ENCODE assay signal across 8 cellular contexts in the genomic region with DNA sequence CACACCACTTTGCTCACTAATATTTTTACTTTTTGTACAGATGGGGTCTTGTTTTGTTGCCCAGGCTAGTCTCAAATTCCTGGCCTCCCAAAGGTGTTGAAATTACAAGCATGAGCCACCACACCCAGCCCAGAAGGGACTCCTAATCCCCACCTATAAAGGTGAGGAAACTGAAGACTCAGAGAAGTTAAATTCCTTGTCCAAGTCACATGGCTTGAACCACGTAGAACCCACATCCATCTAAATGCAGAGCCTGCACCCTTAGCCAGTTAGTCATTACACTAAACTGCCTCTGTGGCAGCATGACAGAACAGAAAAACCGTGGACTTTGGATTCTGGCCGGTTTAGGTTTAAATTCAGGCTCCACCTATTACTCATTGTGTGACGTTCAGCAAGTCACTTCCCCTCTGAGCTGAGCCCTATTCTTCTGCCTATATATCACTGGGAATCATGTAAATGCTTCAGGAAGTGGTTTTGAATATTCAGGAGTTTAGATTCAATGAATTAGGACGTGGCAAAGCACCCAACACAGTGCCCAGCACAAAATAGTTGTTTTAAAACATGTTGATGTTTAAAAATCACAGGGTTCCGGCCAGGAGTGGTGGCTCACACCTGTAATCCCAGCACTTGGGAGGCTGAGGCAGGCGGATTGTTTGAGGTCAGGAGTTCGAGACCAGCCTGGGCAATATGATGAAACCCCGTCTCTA. TPM values are rescaled to one million over a fixed set of nuclear protein-coding genes. Genes with fewer than 3 reads are reported as not detected.
DNase-seq lines count a peak whose midpoint lies in the region; ATAC-seq and TF ChIP-seq lines count a peak whose summit lies in the region.

No MANE protein-coding gene starts in this region.

- ATAC-seq in HG03196 (IDR thresholded peaks at IDR 0.05; ENCODE audit: unreplicated experiment), result no peak
- ATAC-seq in activated T-cell treated with anti-CD3 and anti-CD28 coated beads, Interleukin-2, amount 50 U/mL, for 4 hours, result no peak

- no peaks in the 10 kb centered on the region for H3K9me3 ChIP-seq in sigmoid colon

- peaks cover 0 to 16% (median 2%) of the 10 kb centered on the region in 4 donors for H3K4me1 ChIP-seq in sigmoid colon

- intact Hi-C loops in sigmoid colon (cut with DNase I), result loop anchor here (5.0 kb wide), 1 partner anchor 38 kb away; no protein-coding TSS in a partner anchor

- POLR2A ChIA-PET in RWPE1 (lab: Yijun Ruan, JAX; ENCODE audit: low non-redundant PET), result no interaction called here

- H3K27me3 Mint-ChIP-seq in activated T-cell treated with anti-CD3 and anti-CD28 coated beads, Interleukin-2, amount 50 U/mL, for 4 hours (ENCODE audit: low read depth), result no peaks in the 10 kb centered on the region

- no peaks in the 10 kb centered on the region for H3K36me3 Mint-ChIP-seq in activated T-cell treated with anti-CD3 and anti-CD28 coated beads, Interleukin-2, amount 50 U/mL, for 4 hours (ENCODE audit: insufficient read depth)

- TF ChIP-seq POLR2A in erythroblast (IDR thresholded peaks at IDR 0.05; ENCODE audit: low read length) (no peak), sigmoid colon (IDR thresholded peaks at IDR 0.05) (no peak)

- TF ChIP-seq CTCF in RWPE1 (conservative IDR thresholded peaks at IDR 0.05; ENCODE audit: low read depth) (no peak), sigmoid colon (IDR thresholded peaks at IDR 0.05) (no peak)

- H3K4me3 Mint-ChIP-seq in activated T-cell treated with anti-CD3 and anti-CD28 coated beads, Interleukin-2, amount 50 U/mL, for 4 hours, result no peak overlapping the region

- no peaks in the 10 kb centered on the region for H3K27me3 ChIP-seq in sigmoid colon

- peak in 1 of 4 donors; percentile 2 for TF ChIP-seq EP300 in sigmoid colon (IDR thresholded peaks at IDR 0.05)

- DNase-seq in stimulated activated CD4-positive, alpha-beta T cell treated with anti-CD3 and anti-CD28 coated beads, Interleukin-1b, Interleukin-23, amount 100 ng/mL, for 48 hours, result peak; percentile 24
- DNase-seq in stimulated activated CD4-positive, alpha-beta T cell treated with anti-CD3 and anti-CD28 coated beads, Interleukin-12 subunit alpha, Interleukin-12 subunit beta, amount 100 ng/mL, for 4 hours, result no peak
- DNase-seq in RWPE1 (ENCODE audit: low spot score) (peak; percentile 75), erythroblast (lab: John Stamatoyannopoulos, UW) (peak; percentile 62 to 78), sigmoid colon (no peak)
- DNase-seq in activated effector memory CD4-positive, alpha-beta T cell treated with anti-CD3 and anti-CD28 coated beads, Interleukin-2, amount 50 U/mL, for 16 hours, result no peak
- DNase-seq in activated T-cell treated with anti-CD3 and anti-CD28 coated beads, Interleukin-2, amount 50 U/mL, for 4 hours, result no peak

- H3K4me1 Mint-ChIP-seq in activated T-cell treated with anti-CD3 and anti-CD28 coated beads, Interleukin-2, amount 50 U/mL, for 4 hours (ENCODE audit: low read depth), result peaks cover 21% of the 10 kb centered on the region

- H3K27ac ChIP-seq in RWPE1, result peak overlapping the region; percentile 98
- H3K27ac ChIP-seq in sigmoid colon, result peak overlapping the region; percentile 19 to 100 (median 72)

- H3K36me3 ChIP-seq in sigmoid colon, result no peaks in the 10 kb centered on the region

- H3K9me3 Mint-ChIP-seq in activated T-cell treated with anti-CD3 and anti-CD28 coated beads, Interleukin-2, amount 50 U/mL, for 4 hours, result peaks cover 3% of the 10 kb centered on the region

- 26 to 45% methylated on average over 9 of the region's 9 CpGs for WGBS in sigmoid colon, 2 donors

- no peak overlapping the region for H3K4me3 ChIP-seq in sigmoid colon

- CTCF ChIA-PET in RWPE1 (lab: Yijun Ruan, JAX), result no interaction called here

RNA-seq across cellular contexts. Expression of gene CORO1C, which starts 3.0 kb away (rescaled TPM):
- 100 to 1,000 TPM; 247 to 569 (median 360) TPM for total RNA-seq in sigmoid colon
- 10 to 100 TPM; 38.4 to 50.2 (median 49.2) TPM for polyA plus RNA-seq in sigmoid colon
- 10 to 100 TPM; 41.3 to 59.7 (median 47.7) TPM for total RNA-seq in activated T-cell treated with anti-CD3 and anti-CD28 coated beads, Interleukin-2, amount 50 U/mL, for 4 hours

Comparison
In these comparisons a context has a peak if more than half of its experiments do, and no peak if none do; other contexts are left out.
1. DNase-seq: peak in stimulated activated CD4-positive, alpha-beta T cell treated with anti-CD3 and anti-CD28 coated beads, Interleukin-1b, Interleukin-23, amount 100 ng/mL, for 48 hours (single experiment), RWPE1 (single experiment) and erythroblast (2 of 2); none in stimulated activated CD4-positive, alpha-beta T cell treated with anti-CD3 and anti-CD28 coated beads, Interleukin-12 subunit alpha, Interleukin-12 subunit beta, amount 100 ng/mL, for 4 hours (single experiment), sigmoid colon (single experiment), activated effector memory CD4-positive, alpha-beta T cell treated with anti-CD3 and anti-CD28 coated beads, Interleukin-2, amount 50 U/mL, for 16 hours (single experiment) and activated T-cell treated with anti-CD3 and anti-CD28 coated beads, Interleukin-2, amount 50 U/mL, for 4 hours (single experiment).
2. RNA of gene CORO1C, which starts 3.0 kb away (total RNA-seq): 247 to 569 TPM in sigmoid colon; 41.3 to 59.7 TPM in activated T-cell treated with anti-CD3 and anti-CD28 coated beads, Interleukin-2, amount 50 U/mL, for 4 hours; every median in the first group is over 4 times any median in the second.